1 cellular context compared by ENCODE assay signal in the genomic region with DNA sequence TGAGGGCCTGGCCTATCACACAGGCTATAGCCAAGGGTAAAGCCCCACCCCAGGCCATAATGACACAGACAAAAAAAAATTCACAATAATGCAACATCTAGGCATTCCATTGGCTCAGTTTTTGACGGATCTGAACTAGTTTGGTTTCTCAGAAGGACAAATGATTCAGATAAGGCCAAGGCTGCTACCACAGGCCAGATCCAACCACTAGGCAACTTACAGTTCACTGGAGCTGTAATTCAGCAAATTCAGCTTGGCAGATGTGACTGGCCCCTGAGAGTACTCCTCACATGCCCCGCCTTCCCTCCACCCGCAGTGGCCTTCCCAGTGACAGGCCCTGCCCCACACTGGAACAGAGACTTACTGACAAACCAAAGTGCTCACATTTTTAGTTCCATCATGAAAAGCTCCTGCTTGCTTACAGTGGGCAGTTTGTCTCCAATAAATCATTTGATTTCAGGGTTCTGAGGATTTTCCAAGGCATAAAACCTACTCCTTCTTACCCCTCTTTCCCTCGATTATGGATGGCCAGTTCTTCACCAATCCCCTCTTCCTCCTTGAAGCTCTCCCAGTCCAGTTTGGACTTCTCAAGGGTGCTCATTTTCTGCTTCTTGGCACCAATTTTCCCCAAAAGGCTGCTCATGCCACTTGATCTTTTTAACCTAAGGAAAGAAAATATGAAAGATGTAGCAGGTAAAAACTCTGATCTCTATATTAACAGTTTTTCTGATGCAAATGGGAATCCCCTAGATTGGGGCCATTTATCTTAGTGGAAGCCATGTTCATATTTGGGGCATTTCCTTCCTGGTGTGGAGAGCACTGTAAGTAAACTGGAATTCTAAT.
TF ChIP-seq lines count a peak whose summit lies in the region.

No MANE protein-coding gene starts in this region.

TF ChIP-seq in HepG2, 621 proteins besides CTCF, POLR2A, EP300 and RAD21 (continued from another document and continues in another):
- TF ChIP-seq, protein P1, sequence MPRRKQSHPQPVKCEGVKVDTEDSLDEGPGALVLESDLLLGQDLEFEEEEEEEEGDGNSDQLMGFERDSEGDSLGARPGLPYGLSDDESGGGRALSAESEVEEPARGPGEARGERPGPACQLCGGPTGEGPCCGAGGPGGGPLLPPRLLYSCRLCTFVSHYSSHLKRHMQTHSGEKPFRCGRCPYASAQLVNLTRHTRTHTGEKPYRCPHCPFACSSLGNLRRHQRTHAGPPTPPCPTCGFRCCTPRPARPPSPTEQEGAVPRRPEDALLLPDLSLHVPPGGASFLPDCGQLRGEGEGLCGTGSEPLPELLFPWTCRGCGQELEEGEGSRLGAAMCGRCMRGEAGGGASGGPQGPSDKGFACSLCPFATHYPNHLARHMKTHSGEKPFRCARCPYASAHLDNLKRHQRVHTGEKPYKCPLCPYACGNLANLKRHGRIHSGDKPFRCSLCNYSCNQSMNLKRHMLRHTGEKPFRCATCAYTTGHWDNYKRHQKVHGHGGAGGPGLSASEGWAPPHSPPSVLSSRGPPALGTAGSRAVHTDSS (CRISPR knock-in tag; conservative IDR thresholded peaks at IDR 0.05), result no peak
- 0 out of 2 replicates have a peak, but pooled peaks have one; percentile 40 for TF ChIP-seq SP4 (CRISPR knock-in tag; IDR thresholded peaks at IDR 0.05)
- no peak for TF ChIP-seq ZNF766 (CRISPR knock-in tag; IDR thresholded peaks at IDR 0.05; ENCODE audit: borderline replicate concordance)
- peak; percentile 86; the same call in 1 of the 2 replicates for TF ChIP-seq ZNF230 (CRISPR knock-in tag; IDR thresholded peaks at IDR 0.05)
- TF ChIP-seq HNF4A (CRISPR knock-in tag; IDR thresholded peaks at IDR 0.05), result 0 out of 2 replicates have a peak, but pooled peaks have one; percentile 14
- TF ChIP-seq, protein P2, sequence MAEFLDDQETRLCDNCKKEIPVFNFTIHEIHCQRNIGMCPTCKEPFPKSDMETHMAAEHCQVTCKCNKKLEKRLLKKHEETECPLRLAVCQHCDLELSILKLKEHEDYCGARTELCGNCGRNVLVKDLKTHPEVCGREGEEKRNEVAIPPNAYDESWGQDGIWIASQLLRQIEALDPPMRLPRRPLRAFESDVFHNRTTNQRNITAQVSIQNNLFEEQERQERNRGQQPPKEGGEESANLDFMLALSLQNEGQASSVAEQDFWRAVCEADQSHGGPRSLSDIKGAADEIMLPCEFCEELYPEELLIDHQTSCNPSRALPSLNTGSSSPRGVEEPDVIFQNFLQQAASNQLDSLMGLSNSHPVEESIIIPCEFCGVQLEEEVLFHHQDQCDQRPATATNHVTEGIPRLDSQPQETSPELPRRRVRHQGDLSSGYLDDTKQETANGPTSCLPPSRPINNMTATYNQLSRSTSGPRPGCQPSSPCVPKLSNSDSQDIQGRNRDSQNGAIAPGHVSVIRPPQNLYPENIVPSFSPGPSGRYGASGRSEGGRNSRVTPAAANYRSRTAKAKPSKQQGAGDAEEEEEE (CRISPR knock-in tag; IDR thresholded peaks at IDR 0.05; ENCODE audit: borderline replicate concordance), result peak; percentile 90
- TF ChIP-seq ZNF772 (CRISPR knock-in tag; IDR thresholded peaks at IDR 0.05), result 0 out of 2 replicates have a peak, but pooled peaks have one; percentile 34
- TF ChIP-seq RORA (CRISPR knock-in tag; IDR thresholded peaks at IDR 0.05), result no peak
- no peak for TF ChIP-seq ZSCAN30 (CRISPR knock-in tag; IDR thresholded peaks at IDR 0.05)
- TF ChIP-seq, protein P3, sequence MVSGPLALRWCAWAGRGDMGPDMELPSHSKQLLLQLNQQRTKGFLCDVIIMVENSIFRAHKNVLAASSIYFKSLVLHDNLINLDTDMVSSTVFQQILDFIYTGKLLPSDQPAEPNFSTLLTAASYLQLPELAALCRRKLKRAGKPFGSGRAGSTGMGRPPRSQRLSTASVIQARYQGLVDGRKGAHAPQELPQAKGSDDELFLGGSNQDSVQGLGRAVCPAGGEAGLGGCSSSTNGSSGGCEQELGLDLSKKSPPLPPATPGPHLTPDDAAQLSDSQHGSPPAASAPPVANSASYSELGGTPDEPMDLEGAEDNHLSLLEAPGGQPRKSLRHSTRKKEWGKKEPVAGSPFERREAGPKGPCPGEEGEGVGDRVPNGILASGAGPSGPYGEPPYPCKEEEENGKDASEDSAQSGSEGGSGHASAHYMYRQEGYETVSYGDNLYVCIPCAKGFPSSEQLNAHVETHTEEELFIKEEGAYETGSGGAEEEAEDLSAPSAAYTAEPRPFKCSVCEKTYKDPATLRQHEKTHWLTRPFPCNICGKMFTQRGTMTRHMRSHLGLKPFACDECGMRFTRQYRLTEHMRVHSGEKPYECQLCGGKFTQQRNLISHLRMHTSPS (CRISPR knock-in tag; IDR thresholded peaks at IDR 0.05; ENCODE audit: low read depth), result peak; percentile 18; the same call in 1 of the 2 replicates
- TF ChIP-seq, protein P4, sequence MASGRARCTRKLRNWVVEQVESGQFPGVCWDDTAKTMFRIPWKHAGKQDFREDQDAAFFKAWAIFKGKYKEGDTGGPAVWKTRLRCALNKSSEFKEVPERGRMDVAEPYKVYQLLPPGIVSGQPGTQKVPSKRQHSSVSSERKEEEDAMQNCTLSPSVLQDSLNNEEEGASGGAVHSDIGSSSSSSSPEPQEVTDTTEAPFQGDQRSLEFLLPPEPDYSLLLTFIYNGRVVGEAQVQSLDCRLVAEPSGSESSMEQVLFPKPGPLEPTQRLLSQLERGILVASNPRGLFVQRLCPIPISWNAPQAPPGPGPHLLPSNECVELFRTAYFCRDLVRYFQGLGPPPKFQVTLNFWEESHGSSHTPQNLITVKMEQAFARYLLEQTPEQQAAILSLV (CRISPR knock-in tag; IDR thresholded peaks at IDR 0.05; ENCODE audit: borderline replicate concordance), result 0 out of 2 replicates have a peak, but pooled peaks have one; percentile 6
- TF ChIP-seq ZSCAN22 (CRISPR knock-in tag; IDR thresholded peaks at IDR 0.05), result peak; percentile 66; the same call in 1 of the 2 replicates
- peak; percentile 73; the same call in 1 of the 2 replicates for TF ChIP-seq HDAC6 (IDR thresholded peaks at IDR 0.05; ENCODE audit: low read depth, low read length)
- peak; percentile 48; the same call in 1 of the 2 replicates for TF ChIP-seq ZNF768 (CRISPR knock-in tag; IDR thresholded peaks at IDR 0.05)
- 0 out of 2 replicates have a peak, but pooled peaks have one; percentile 53 for TF ChIP-seq ZBTB38 (CRISPR knock-in tag; IDR thresholded peaks at IDR 0.05)
- TF ChIP-seq SNAI1 (CRISPR knock-in tag; IDR thresholded peaks at IDR 0.05; ENCODE audit: borderline replicate concordance), result 0 out of 2 replicates have a peak, but pooled peaks have one; percentile 5
- TF ChIP-seq ZNF775 (CRISPR knock-in tag; IDR thresholded peaks at IDR 0.05; ENCODE audit: borderline replicate concordance), result 0 out of 2 replicates have a peak, but pooled peaks have one; percentile 84
- TF ChIP-seq, protein P5, sequence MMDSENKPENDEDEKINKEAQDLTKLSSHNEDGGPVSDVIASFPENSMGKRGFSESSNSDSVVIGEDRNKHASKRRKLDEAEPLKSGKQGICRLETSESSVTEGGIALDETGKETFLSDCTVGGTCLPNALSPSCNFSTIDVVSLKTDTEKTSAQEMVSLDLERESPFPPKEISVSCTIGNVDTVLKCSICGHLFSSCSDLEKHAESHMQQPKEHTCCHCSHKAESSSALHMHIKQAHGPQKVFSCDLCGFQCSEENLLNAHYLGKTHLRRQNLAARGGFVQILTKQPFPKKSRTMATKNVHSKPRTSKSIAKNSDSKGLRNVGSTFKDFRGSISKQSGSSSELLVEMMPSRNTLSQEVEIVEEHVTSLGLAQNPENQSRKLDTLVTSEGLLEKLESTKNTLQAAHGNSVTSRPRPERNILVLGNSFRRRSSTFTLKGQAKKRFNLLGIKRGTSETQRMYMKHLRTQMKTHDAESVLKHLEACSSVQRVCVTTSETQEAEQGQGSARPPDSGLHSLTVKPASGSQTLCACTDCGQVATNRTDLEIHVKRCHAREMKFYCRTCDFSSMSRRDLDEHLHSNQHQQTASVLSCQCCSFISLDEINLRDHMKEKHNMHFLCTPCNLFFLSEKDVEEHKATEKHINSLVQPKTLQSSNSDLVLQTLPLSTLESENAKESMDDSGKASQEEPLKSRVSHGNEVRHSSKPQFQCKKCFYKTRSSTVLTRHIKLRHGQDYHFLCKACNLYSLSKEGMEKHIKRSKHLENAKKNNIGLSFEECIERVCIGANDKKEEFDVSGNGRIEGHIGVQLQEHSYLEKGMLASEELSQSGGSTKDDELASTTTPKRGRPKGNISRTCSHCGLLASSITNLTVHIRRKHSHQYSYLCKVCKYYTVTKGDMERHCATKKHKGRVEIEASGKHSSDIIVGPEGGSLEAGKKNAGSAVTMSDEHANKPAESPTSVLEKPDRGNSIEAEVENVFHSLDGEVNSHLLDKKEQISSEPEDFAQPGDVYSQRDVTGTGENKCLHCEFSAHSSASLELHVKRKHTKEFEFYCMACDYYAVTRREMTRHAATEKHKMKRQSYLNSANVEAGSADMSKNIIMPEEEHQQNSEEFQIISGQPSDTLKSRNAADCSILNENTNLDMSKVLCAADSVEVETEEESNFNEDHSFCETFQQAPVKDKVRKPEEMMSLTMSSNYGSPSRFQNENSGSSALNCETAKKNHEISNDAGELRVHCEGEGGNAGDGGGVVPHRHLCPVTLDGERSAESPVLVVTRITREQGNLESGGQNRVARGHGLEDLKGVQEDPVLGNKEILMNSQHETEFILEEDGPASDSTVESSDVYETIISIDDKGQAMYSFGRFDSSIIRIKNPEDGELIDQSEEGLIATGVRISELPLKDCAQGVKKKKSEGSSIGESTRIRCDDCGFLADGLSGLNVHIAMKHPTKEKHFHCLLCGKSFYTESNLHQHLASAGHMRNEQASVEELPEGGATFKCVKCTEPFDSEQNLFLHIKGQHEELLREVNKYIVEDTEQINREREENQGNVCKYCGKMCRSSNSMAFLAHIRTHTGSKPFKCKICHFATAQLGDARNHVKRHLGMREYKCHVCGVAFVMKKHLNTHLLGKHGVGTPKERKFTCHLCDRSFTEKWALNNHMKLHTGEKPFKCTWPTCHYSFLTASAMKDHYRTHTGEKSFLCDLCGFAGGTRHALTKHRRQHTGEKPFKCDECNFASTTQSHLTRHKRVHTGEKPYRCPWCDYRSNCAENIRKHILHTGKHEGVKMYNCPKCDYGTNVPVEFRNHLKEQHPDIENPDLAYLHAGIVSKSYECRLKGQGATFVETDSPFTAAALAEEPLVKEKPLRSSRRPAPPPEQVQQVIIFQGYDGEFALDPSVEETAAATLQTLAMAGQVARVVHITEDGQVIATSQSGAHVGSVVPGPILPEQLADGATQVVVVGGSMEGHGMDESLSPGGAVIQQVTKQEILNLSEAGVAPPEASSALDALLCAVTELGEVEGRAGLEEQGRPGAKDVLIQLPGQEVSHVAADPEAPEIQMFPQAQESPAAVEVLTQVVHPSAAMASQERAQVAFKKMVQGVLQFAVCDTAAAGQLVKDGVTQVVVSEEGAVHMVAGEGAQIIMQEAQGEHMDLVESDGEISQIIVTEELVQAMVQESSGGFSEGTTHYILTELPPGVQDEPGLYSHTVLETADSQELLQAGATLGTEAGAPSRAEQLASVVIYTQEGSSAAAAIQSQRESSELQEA (CRISPR knock-in tag; IDR thresholded peaks at IDR 0.05; ENCODE audit: not compliant biosample characterization), result no peak
- TF ChIP-seq, protein P6, sequence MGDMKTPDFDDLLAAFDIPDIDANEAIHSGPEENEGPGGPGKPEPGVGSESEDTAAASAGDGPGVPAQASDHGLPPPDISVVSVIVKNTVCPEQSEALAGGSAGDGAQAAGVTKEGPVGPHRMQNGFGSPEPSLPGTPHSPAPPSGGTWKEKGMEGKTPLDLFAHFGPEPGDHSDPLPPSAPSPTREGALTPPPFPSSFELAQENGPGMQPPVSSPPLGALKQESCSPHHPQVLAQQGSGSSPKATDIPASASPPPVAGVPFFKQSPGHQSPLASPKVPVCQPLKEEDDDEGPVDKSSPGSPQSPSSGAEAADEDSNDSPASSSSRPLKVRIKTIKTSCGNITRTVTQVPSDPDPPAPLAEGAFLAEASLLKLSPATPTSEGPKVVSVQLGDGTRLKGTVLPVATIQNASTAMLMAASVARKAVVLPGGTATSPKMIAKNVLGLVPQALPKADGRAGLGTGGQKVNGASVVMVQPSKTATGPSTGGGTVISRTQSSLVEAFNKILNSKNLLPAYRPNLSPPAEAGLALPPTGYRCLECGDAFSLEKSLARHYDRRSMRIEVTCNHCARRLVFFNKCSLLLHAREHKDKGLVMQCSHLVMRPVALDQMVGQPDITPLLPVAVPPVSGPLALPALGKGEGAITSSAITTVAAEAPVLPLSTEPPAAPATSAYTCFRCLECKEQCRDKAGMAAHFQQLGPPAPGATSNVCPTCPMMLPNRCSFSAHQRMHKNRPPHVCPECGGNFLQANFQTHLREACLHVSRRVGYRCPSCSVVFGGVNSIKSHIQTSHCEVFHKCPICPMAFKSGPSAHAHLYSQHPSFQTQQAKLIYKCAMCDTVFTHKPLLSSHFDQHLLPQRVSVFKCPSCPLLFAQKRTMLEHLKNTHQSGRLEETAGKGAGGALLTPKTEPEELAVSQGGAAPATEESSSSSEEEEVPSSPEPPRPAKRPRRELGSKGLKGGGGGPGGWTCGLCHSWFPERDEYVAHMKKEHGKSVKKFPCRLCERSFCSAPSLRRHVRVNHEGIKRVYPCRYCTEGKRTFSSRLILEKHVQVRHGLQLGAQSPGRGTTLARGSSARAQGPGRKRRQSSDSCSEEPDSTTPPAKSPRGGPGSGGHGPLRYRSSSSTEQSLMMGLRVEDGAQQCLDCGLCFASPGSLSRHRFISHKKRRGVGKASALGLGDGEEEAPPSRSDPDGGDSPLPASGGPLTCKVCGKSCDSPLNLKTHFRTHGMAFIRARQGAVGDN (CRISPR knock-in tag; IDR thresholded peaks at IDR 0.05), result peak; percentile 50; the same call in 1 of the 2 replicates
- TF ChIP-seq, protein P7, sequence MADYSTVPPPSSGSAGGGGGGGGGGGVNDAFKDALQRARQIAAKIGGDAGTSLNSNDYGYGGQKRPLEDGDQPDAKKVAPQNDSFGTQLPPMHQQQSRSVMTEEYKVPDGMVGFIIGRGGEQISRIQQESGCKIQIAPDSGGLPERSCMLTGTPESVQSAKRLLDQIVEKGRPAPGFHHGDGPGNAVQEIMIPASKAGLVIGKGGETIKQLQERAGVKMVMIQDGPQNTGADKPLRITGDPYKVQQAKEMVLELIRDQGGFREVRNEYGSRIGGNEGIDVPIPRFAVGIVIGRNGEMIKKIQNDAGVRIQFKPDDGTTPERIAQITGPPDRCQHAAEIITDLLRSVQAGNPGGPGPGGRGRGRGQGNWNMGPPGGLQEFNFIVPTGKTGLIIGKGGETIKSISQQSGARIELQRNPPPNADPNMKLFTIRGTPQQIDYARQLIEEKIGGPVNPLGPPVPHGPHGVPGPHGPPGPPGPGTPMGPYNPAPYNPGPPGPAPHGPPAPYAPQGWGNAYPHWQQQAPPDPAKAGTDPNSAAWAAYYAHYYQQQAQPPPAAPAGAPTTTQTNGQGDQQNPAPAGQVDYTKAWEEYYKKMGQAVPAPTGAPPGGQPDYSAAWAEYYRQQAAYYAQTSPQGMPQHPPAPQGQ (CRISPR knock-in tag; IDR thresholded peaks at IDR 0.05; ENCODE audit: borderline replicate concordance), result 0 out of 2 replicates have a peak, but pooled peaks have one; percentile 85
- TF ChIP-seq GLI4 (CRISPR knock-in tag; IDR thresholded peaks at IDR 0.05; ENCODE audit: borderline replicate concordance), result peak; percentile 62; the same call in 1 of the 2 replicates
- no peak for TF ChIP-seq ARNT2 (CRISPR knock-in tag; IDR thresholded peaks at IDR 0.05; ENCODE audit: low read depth)
- TF ChIP-seq ZSCAN31 (CRISPR knock-in tag; IDR thresholded peaks at IDR 0.05; ENCODE audit: low read depth), result 0 out of 2 replicates have a peak, but pooled peaks have one; percentile 32
- peak; percentile 56; the same call in 1 of the 2 replicates for TF ChIP-seq MEIS1 (CRISPR knock-in tag; IDR thresholded peaks at IDR 0.05; ENCODE audit: borderline replicate concordance)
- TF ChIP-seq NONO (IDR thresholded peaks at IDR 0.05), result no peak
- 0 out of 2 replicates have a peak, but pooled peaks have one; percentile 12 for TF ChIP-seq NONO (CRISPR knock-in tag; conservative IDR thresholded peaks at IDR 0.05)
- TF ChIP-seq PLRG1 (conservative IDR thresholded peaks at IDR 0.05), result no peak
- TF ChIP-seq SRF (IDR thresholded peaks at IDR 0.05; ENCODE audit: low read depth, low read length), result 0 out of 2 replicates have a peak, but pooled peaks have one; percentile 21
